In the genomic region with DNA sequence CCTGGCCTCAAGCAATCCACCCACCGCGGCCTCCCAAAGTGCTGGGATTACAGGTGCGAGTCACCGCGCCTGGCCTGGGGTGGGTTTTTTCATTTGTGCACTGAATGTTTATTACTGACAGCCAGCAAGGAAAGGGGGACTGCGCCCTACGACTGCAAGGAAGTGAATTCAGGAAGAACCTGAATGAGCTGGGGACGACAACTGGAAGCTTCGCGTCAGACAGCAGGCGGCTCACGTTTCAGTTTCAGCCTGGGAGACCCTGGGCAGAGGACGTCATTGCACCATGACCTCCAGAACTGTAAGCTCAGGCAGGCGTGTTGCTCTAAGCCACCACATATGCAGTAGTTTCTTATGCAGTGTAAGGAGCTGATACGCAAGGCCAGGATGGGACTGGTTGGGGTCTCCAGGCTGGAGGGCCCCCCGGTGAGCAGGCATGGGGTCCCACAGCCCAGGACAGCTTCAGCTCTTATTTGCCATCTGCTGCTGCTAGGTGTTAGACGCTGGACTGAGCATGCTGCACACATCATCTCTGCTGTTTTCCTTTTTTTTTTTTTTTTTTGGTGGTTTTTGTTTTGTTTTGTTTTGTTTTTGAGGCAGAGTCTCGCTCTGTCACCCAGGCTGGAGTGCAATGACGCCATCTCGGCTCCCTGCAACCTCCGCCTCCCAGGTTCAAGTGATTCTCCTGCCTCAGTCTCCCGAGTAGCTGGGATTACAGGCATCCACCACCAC, we compare ENCODE assay signal across 1 cellular context.
TF ChIP-seq lines count a peak whose summit lies in the region.

No MANE protein-coding gene starts in this region.

TF ChIP-seq in HepG2, 621 proteins besides CTCF, POLR2A, EP300 and RAD21 (continued from another document and continues in another):
- TF ChIP-seq, protein P1, sequence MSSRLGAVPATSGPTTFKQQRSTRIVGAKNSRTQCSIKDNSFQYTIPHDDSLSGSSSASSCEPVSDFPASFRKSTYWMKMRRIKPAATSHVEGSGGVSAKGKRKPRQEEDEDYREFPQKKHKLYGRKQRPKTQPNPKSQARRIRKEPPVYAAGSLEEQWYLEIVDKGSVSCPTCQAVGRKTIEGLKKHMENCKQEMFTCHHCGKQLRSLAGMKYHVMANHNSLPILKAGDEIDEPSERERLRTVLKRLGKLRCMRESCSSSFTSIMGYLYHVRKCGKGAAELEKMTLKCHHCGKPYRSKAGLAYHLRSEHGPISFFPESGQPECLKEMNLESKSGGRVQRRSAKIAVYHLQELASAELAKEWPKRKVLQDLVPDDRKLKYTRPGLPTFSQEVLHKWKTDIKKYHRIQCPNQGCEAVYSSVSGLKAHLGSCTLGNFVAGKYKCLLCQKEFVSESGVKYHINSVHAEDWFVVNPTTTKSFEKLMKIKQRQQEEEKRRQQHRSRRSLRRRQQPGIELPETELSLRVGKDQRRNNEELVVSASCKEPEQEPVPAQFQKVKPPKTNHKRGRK (CRISPR knock-in tag; IDR thresholded peaks at IDR 0.05): no peak
- TF ChIP-seq PRMT3 (CRISPR knock-in tag; IDR thresholded peaks at IDR 0.05; ENCODE audit: borderline replicate concordance, low read depth): no peak
- peak; percentile 21; the same call in 1 of the 2 replicates for TF ChIP-seq ARNTL (CRISPR knock-in tag; IDR thresholded peaks at IDR 0.05)
- TF ChIP-seq, protein P2, sequence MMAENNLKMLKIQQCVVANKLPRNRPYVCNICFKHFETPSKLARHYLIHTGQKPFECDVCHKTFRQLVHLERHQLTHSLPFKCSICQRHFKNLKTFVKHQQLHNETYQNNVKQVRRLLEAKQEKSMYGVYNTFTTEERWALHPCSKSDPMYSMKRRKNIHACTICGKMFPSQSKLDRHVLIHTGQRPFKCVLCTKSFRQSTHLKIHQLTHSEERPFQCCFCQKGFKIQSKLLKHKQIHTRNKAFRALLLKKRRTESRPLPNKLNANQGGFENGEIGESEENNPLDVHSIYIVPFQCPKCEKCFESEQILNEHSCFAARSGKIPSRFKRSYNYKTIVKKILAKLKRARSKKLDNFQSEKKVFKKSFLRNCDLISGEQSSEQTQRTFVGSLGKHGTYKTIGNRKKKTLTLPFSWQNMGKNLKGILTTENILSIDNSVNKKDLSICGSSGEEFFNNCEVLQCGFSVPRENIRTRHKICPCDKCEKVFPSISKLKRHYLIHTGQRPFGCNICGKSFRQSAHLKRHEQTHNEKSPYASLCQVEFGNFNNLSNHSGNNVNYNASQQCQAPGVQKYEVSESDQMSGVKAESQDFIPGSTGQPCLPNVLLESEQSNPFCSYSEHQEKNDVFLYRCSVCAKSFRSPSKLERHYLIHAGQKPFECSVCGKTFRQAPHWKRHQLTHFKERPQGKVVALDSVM (CRISPR knock-in tag; IDR thresholded peaks at IDR 0.05): 0 out of 2 replicates have a peak, but pooled peaks have one; percentile 13
- TF ChIP-seq, protein P3, sequence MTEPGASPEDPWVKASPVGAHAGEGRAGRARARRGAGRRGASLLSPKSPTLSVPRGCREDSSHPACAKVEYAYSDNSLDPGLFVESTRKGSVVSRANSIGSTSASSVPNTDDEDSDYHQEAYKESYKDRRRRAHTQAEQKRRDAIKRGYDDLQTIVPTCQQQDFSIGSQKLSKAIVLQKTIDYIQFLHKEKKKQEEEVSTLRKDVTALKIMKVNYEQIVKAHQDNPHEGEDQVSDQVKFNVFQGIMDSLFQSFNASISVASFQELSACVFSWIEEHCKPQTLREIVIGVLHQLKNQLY (CRISPR knock-in tag; IDR thresholded peaks at IDR 0.05): no peak
- TF ChIP-seq, protein P4, sequence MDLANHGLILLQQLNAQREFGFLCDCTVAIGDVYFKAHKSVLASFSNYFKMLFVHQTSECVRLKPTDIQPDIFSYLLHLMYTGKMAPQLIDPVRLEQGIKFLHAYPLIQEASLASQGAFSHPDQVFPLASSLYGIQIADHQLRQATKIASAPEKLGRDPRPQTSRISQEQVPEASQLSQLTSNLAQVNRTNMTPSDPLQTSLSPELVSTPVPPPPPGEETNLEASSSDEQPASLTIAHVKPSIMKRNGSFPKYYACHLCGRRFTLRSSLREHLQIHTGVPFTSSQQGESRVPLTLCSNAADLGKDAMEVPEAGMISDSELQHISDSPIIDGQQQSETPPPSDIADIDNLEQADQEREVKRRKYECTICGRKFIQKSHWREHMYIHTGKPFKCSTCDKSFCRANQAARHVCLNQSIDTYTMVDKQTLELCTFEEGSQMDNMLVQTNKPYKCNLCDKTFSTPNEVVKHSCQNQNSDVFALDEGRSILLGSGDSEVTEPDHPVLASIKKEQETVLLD (CRISPR knock-in tag; IDR thresholded peaks at IDR 0.05; ENCODE audit: low read depth): no peak
- peak; percentile 22; the same call in 1 of the 2 replicates for TF ChIP-seq GATAD2A (CRISPR knock-in tag; IDR thresholded peaks at IDR 0.05)
- TF ChIP-seq, protein P5, sequence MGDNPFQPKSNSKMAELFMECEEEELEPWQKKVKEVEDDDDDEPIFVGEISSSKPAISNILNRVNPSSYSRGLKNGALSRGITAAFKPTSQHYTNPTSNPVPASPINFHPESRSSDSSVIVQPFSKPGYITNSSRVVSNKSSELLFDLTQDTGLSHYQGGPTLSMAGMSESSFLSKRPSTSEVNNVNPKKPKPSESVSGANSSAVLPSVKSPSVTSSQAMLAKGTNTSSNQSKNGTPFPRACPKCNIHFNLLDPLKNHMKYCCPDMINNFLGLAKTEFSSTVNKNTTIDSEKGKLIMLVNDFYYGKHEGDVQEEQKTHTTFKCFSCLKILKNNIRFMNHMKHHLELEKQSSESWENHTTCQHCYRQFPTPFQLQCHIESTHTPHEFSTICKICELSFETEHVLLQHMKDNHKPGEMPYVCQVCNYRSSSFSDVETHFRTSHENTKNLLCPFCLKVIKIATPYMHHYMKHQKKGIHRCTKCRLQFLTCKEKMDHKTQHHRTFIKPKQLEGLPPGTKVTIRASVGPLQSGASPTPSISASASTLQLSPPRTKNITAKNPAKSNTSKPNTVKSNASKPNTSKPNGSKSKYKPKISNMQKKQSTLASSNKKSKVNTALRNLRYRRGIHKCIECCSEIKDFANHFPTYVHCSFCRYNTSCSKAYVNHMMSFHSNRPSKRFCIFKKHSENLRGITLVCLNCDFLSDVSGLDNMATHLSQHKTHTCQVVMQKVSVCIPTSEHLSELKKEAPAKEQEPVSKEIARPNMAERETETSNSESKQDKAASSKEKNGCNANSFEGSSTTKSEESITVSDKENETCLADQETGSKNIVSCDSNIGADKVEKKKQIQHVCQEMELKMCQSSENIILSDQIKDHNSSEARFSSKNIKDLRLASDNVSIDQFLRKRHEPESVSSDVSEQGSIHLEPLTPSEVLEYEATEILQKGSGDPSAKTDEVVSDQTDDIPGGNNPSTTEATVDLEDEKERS (CRISPR knock-in tag; IDR thresholded peaks at IDR 0.05): no peak
- TF ChIP-seq, protein P6, sequence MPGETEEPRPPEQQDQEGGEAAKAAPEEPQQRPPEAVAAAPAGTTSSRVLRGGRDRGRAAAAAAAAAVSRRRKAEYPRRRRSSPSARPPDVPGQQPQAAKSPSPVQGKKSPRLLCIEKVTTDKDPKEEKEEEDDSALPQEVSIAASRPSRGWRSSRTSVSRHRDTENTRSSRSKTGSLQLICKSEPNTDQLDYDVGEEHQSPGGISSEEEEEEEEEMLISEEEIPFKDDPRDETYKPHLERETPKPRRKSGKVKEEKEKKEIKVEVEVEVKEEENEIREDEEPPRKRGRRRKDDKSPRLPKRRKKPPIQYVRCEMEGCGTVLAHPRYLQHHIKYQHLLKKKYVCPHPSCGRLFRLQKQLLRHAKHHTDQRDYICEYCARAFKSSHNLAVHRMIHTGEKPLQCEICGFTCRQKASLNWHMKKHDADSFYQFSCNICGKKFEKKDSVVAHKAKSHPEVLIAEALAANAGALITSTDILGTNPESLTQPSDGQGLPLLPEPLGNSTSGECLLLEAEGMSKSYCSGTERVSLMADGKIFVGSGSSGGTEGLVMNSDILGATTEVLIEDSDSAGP (CRISPR knock-in tag; IDR thresholded peaks at IDR 0.05; ENCODE audit: borderline replicate concordance): 0 out of 2 replicates have a peak, but pooled peaks have one; percentile 37
- TF ChIP-seq ZBTB20 (CRISPR knock-in tag; IDR thresholded peaks at IDR 0.05; ENCODE audit: borderline replicate concordance, low read depth): no peak
- TF ChIP-seq ZNF460 (CRISPR knock-in tag; IDR thresholded peaks at IDR 0.05; ENCODE audit: borderline replicate concordance): no peak; the same call in 1 of the 2 replicates
- TF ChIP-seq ZFX (CRISPR knock-in tag; IDR thresholded peaks at IDR 0.05; ENCODE audit: low read depth): 0 out of 2 replicates have a peak, but pooled peaks have one; percentile 2
- TF ChIP-seq FOXO1 (CRISPR knock-in tag; IDR thresholded peaks at IDR 0.05): 0 out of 2 replicates have a peak, but pooled peaks have one; percentile 7
- TF ChIP-seq CEBPB (IDR thresholded peaks at IDR 0.05; ENCODE audit: borderline replicate concordance, low read depth, low read length): peak; percentile 46; the same call in 1 of the 2 replicates
- TF ChIP-seq ZFP82 (CRISPR knock-in tag; IDR thresholded peaks at IDR 0.05; ENCODE audit: borderline replicate concordance): no peak
- TF ChIP-seq ZNF292 (CRISPR knock-in tag; IDR thresholded peaks at IDR 0.05; ENCODE audit: borderline replicate concordance, low read depth): no peak; the same call in 1 of the 2 replicates
- TF ChIP-seq PHF20 (CRISPR knock-in tag; IDR thresholded peaks at IDR 0.05): no peak
- TF ChIP-seq ZFP1 (CRISPR knock-in tag; IDR thresholded peaks at IDR 0.05): no peak
- TF ChIP-seq NKX3-1 (CRISPR knock-in tag; IDR thresholded peaks at IDR 0.05): no peak
- TF ChIP-seq SSRP1 (CRISPR knock-in tag; IDR thresholded peaks at IDR 0.05): no peak
- TF ChIP-seq NR2C2 (CRISPR knock-in tag; IDR thresholded peaks at IDR 0.05; ENCODE audit: borderline replicate concordance): no peak
- no peak for TF ChIP-seq SP2 (CRISPR knock-in tag; IDR thresholded peaks at IDR 0.05)
- peak; percentile 49; the same call in 1 of the 2 replicates for TF ChIP-seq SNAI1 (CRISPR knock-in tag; IDR thresholded peaks at IDR 0.05; ENCODE audit: borderline replicate concordance)
- no peak for TF ChIP-seq TAF15 (IDR thresholded peaks at IDR 0.05; ENCODE audit: low read depth, low read length, poor library complexity, severe bottlenecking)
- TF ChIP-seq, protein P7, sequence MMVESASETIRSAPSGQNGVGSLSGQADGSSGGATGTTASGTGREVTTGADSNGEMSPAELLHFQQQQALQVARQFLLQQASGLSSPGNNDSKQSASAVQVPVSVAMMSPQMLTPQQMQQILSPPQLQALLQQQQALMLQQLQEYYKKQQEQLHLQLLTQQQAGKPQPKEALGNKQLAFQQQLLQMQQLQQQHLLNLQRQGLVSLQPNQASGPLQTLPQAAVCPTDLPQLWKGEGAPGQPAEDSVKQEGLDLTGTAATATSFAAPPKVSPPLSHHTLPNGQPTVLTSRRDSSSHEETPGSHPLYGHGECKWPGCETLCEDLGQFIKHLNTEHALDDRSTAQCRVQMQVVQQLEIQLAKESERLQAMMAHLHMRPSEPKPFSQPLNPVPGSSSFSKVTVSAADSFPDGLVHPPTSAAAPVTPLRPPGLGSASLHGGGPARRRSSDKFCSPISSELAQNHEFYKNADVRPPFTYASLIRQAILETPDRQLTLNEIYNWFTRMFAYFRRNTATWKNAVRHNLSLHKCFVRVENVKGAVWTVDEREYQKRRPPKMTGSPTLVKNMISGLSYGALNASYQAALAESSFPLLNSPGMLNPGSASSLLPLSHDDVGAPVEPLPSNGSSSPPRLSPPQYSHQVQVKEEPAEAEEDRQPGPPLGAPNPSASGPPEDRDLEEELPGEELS (CRISPR knock-in tag; IDR thresholded peaks at IDR 0.05): no peak
- TF ChIP-seq, protein P8, sequence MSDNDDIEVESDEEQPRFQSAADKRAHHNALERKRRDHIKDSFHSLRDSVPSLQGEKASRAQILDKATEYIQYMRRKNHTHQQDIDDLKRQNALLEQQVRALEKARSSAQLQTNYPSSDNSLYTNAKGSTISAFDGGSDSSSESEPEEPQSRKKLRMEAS (IDR thresholded peaks at IDR 0.05): peak; percentile 29; the same call in 1 of the 2 replicates
- no peak for TF ChIP-seq ZNF878 (CRISPR knock-in tag; IDR thresholded peaks at IDR 0.05)
- TF ChIP-seq ZSCAN30 (CRISPR knock-in tag; IDR thresholded peaks at IDR 0.05): no peak
- TF ChIP-seq NFE2L2 (IDR thresholded peaks at IDR 0.05; ENCODE audit: low read length): no peak
- TF ChIP-seq, protein P9, sequence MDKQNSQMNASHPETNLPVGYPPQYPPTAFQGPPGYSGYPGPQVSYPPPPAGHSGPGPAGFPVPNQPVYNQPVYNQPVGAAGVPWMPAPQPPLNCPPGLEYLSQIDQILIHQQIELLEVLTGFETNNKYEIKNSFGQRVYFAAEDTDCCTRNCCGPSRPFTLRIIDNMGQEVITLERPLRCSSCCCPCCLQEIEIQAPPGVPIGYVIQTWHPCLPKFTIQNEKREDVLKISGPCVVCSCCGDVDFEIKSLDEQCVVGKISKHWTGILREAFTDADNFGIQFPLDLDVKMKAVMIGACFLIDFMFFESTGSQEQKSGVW (CRISPR knock-in tag; IDR thresholded peaks at IDR 0.05; ENCODE audit: borderline replicate concordance): no peak
- TF ChIP-seq MBD4 (IDR thresholded peaks at IDR 0.05; ENCODE audit: borderline replicate concordance, low read length): no peak
- no peak for TF ChIP-seq ZNF530 (CRISPR knock-in tag; IDR thresholded peaks at IDR 0.05; ENCODE audit: low read depth)
- no peak for TF ChIP-seq ZC3H13 (CRISPR knock-in tag; IDR thresholded peaks at IDR 0.05)
- TF ChIP-seq, protein P10, sequence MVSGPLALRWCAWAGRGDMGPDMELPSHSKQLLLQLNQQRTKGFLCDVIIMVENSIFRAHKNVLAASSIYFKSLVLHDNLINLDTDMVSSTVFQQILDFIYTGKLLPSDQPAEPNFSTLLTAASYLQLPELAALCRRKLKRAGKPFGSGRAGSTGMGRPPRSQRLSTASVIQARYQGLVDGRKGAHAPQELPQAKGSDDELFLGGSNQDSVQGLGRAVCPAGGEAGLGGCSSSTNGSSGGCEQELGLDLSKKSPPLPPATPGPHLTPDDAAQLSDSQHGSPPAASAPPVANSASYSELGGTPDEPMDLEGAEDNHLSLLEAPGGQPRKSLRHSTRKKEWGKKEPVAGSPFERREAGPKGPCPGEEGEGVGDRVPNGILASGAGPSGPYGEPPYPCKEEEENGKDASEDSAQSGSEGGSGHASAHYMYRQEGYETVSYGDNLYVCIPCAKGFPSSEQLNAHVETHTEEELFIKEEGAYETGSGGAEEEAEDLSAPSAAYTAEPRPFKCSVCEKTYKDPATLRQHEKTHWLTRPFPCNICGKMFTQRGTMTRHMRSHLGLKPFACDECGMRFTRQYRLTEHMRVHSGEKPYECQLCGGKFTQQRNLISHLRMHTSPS (CRISPR knock-in tag; IDR thresholded peaks at IDR 0.05; ENCODE audit: low read depth): no peak
- TF ChIP-seq, protein P11, sequence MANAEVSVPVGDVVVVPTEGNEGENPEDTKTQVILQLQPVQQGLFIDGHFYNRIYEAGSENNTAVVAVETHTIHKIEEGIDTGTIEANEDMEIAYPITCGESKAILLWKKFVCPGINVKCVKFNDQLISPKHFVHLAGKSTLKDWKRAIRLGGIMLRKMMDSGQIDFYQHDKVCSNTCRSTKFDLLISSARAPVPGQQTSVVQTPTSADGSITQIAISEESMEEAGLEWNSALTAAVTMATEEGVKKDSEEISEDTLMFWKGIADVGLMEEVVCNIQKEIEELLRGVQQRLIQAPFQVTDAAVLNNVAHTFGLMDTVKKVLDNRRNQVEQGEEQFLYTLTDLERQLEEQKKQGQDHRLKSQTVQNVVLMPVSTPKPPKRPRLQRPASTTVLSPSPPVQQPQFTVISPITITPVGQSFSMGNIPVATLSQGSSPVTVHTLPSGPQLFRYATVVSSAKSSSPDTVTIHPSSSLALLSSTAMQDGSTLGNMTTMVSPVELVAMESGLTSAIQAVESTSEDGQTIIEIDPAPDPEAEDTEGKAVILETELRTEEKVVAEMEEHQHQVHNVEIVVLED (CRISPR knock-in tag; IDR thresholded peaks at IDR 0.05; ENCODE audit: borderline replicate concordance): no peak
- TF ChIP-seq FOSL2 (CRISPR knock-in tag; IDR thresholded peaks at IDR 0.05): no peak
- TF ChIP-seq ZBTB38 (CRISPR knock-in tag; IDR thresholded peaks at IDR 0.05): peak; percentile 77
- TF ChIP-seq BHLHE40 (IDR thresholded peaks at IDR 0.05; ENCODE audit: low read length): peak; percentile 77
